In the genomic region with DNA sequence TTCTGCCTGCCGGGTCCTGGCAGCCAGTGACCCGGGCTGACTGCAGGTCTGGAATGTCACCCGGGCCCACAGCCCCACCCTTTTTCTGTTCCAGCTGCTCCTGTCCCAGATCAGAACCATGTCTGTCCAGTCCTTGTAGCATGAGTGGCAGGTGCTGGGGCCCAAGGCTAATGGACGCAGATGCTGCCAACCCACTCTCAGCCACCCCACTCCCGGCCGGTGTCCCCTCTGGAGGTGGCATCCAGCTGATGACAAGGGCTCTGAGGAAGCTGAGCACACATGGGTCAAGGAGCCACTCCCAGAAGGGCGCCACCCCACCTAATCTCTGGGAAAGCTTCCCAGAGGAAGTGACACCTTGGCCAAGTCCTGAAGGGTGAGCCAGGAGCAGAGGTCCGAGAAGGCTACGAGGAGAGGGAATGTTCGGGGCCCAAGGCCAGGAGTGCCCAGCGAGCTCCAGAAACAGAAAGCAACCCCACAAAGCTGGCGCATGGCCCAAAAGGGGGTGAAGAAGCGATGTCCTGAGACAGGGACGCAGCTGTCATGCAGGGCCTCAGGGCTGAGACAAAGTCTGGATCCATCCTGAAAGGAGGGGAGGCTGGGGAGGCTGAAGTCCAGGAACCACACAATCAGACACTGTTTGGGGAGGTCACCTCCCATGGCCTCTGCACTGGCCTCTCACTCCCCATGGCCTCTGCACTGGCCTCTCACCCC, we compare ENCODE assay signal across 1 cellular context.
TF ChIP-seq lines count a peak whose summit lies in the region.

No MANE protein-coding gene starts in this region.

TF ChIP-seq in HepG2, 621 proteins besides CTCF, POLR2A, EP300 and RAD21 (continued from another document and continues in another):
- TF ChIP-seq, protein P1, sequence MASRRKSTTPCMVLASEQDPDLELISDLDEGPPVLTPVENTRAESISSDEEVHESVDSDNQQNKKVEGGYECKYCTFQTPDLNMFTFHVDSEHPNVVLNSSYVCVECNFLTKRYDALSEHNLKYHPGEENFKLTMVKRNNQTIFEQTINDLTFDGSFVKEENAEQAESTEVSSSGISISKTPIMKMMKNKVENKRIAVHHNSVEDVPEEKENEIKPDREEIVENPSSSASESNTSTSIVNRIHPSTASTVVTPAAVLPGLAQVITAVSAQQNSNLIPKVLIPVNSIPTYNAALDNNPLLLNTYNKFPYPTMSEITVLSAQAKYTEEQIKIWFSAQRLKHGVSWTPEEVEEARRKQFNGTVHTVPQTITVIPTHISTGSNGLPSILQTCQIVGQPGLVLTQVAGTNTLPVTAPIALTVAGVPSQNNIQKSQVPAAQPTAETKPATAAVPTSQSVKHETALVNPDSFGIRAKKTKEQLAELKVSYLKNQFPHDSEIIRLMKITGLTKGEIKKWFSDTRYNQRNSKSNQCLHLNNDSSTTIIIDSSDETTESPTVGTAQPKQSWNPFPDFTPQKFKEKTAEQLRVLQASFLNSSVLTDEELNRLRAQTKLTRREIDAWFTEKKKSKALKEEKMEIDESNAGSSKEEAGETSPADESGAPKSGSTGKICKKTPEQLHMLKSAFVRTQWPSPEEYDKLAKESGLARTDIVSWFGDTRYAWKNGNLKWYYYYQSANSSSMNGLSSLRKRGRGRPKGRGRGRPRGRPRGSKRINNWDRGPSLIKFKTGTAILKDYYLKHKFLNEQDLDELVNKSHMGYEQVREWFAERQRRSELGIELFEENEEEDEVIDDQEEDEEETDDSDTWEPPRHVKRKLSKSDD (CRISPR knock-in tag; IDR thresholded peaks at IDR 0.05; ENCODE audit: low read depth): no peak
- TF ChIP-seq PRMT3 (CRISPR knock-in tag; IDR thresholded peaks at IDR 0.05; ENCODE audit: borderline replicate concordance, low read depth): no peak
- no peak for TF ChIP-seq TBL1XR1 (IDR thresholded peaks at IDR 0.05; ENCODE audit: borderline replicate concordance, low read length, partially characterized antibody)
- TF ChIP-seq ARNTL (CRISPR knock-in tag; IDR thresholded peaks at IDR 0.05): no peak
- TF ChIP-seq SMARCC2 (IDR thresholded peaks at IDR 0.05): no peak
- TF ChIP-seq ZNF160 (CRISPR knock-in tag; IDR thresholded peaks at IDR 0.05): no peak
- TF ChIP-seq, protein P2, sequence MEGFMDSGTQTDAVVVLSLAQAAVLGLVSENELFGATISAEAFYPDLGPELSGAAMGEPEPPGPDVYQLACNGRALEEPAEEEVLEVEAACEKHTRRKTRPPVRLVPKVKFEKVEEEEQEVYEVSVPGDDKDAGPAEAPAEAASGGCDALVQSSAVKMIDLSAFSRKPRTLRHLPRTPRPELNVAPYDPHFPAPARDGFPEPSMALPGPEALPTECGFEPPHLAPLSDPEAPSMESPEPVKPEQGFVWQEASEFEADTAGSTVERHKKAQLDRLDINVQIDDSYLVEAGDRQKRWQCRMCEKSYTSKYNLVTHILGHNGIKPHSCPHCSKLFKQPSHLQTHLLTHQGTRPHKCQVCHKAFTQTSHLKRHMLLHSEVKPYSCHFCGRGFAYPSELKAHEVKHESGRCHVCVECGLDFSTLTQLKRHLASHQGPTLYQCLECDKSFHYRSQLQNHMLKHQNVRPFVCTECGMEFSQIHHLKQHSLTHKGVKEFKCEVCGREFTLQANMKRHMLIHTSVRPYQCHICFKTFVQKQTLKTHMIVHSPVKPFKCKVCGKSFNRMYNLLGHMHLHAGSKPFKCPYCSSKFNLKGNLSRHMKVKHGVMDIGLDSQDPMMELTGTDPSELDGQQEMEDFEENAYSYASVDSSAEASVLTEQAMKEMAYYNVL (CRISPR knock-in tag; IDR thresholded peaks at IDR 0.05; ENCODE audit: borderline replicate concordance): 0 out of 2 replicates have a peak, but pooled peaks have one; percentile 50
- TF ChIP-seq KAT2B (IDR thresholded peaks at IDR 0.05; ENCODE audit: borderline replicate concordance, low read depth, low read length): no peak
- no peak for TF ChIP-seq ZKSCAN1 (IDR thresholded peaks at IDR 0.05; ENCODE audit: low read length)
- no peak for TF ChIP-seq MTF2 (CRISPR knock-in tag; IDR thresholded peaks at IDR 0.05; ENCODE audit: borderline replicate concordance)
- TF ChIP-seq MBNL3 (CRISPR knock-in tag; conservative IDR thresholded peaks at IDR 0.05): no peak
- TF ChIP-seq, protein P3, sequence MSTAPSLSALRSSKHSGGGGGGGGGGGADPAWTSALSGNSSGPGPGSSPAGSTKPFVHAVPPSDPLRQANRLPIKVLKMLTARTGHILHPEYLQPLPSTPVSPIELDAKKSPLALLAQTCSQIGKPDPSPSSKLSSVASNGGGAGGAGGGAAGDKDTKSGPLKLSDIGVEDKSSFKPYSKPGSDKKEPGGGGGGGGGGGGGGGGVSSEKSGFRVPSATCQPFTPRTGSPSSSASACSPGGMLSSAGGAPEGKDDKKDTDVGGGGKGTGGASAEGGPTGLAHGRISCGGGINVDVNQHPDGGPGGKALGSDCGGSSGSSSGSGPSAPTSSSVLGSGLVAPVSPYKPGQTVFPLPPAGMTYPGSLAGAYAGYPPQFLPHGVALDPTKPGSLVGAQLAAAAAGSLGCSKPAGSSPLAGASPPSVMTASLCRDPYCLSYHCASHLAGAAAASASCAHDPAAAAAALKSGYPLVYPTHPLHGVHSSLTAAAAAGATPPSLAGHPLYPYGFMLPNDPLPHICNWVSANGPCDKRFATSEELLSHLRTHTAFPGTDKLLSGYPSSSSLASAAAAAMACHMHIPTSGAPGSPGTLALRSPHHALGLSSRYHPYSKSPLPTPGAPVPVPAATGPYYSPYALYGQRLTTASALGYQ (CRISPR knock-in tag; IDR thresholded peaks at IDR 0.05): no peak
- no peak for TF ChIP-seq KLF9 (CRISPR knock-in tag; IDR thresholded peaks at IDR 0.05; ENCODE audit: low read depth)
- TF ChIP-seq HMG20A (CRISPR knock-in tag; IDR thresholded peaks at IDR 0.05; ENCODE audit: borderline replicate concordance): no peak
- TF ChIP-seq JUNB (CRISPR knock-in tag; IDR thresholded peaks at IDR 0.05; ENCODE audit: borderline replicate concordance): no peak
- TF ChIP-seq, protein P4, sequence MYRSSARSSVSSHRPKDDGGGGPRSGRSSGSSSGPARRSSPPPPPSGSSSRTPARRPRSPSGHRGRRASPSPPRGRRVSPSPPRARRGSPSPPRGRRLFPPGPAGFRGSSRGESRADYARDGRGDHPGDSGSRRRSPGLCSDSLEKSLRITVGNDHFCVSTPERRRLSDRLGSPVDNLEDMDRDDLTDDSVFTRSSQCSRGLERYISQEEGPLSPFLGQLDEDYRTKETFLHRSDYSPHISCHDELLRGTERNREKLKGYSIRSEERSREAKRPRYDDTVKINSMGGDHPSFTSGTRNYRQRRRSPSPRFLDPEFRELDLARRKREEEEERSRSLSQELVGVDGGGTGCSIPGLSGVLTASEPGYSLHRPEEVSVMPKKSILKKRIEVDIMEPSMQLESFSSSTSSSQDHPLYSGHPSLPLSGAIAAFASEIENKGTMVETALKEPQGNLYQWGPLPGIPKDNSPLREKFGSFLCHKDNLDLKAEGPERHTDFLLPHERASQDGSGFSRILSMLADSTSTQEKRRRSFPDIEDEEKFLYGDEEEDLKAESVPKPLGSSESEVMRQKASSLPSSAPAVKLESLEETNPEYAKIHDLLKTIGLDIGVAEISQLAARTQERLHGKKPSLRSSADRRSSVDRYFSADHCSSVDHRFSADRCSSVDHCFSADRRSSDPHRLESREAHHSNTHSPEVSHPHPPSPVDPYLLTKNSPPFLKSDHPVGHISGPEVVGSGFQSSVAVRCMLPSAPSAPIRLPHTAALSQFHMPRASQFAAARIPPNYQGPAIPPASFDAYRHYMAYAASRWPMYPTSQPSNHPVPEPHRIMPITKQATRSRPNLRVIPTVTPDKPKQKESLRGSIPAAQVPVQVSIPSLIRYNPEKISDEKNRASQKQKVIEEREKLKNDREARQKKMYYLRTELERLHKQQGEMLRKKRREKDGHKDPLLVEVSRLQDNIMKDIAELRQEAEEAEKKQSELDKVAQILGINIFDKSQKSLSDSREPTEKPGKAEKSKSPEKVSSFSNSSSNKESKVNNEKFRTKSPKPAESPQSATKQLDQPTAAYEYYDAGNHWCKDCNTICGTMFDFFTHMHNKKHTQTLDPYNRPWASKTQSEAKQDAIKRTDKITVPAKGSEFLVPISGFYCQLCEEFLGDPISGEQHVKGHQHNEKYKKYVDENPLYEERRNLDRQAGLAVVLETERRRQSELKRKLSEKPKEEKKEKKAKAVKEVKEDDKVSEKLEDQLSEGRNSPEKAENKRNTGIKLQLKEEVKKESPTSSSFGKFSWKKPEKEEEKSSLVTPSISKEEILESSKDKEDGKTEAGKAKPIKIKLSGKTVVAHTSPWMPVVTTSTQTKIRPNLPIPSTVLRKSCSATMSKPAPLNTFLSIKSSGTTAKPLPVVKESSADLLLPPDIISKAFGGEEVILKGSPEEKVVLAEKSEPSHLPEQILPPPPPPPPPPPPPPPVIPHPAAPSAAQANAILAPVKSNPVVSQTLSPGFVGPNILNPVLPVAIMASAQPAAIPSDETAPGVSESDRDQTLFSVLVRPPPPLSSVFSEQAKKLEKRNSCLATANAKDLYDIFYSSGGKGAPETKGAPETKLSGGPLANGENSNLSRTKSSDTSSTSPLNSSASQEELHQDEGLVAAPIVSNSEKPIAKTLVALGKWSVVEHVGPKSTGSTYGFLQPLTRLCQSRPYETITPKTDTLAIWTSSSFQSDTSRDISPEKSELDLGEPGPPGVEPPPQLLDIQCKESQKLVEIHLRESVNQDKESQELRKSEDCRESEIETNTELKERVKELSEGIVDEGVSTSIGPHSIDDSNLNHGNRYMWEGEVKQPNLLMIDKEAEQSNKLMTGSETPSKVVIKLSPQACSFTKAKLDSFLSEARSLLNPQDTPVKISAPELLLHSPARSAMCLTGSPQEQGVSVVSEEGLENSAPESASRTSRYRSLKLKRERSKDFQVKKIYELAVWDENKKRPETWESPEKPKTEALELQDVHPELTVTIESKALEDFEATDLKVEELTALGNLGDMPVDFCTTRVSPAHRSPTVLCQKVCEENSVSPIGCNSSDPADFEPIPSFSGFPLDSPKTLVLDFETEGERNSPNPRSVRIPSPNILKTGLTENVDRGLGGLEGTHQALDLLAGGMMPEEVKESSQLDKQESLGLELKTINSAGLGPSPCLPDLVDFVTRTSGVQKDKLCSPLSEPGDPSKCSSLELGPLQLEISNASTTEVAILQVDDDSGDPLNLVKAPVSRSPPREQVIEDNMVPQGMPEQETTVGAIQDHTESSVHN (CRISPR knock-in tag; IDR thresholded peaks at IDR 0.05): no peak
- TF ChIP-seq ZNF678 (CRISPR knock-in tag; IDR thresholded peaks at IDR 0.05): no peak
- no peak for TF ChIP-seq MBD4 (IDR thresholded peaks at IDR 0.05; ENCODE audit: borderline replicate concordance, low read length)
- TF ChIP-seq, protein P5, sequence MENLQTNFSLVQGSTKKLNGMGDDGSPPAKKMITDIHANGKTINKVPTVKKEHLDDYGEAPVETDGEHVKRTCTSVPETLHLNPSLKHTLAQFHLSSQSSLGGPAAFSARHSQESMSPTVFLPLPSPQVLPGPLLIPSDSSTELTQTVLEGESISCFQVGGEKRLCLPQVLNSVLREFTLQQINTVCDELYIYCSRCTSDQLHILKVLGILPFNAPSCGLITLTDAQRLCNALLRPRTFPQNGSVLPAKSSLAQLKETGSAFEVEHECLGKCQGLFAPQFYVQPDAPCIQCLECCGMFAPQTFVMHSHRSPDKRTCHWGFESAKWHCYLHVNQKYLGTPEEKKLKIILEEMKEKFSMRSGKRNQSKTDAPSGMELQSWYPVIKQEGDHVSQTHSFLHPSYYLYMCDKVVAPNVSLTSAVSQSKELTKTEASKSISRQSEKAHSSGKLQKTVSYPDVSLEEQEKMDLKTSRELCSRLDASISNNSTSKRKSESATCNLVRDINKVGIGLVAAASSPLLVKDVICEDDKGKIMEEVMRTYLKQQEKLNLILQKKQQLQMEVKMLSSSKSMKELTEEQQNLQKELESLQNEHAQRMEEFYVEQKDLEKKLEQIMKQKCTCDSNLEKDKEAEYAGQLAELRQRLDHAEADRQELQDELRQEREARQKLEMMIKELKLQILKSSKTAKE (CRISPR knock-in tag; IDR thresholded peaks at IDR 0.05; ENCODE audit: borderline replicate concordance): no peak
- TF ChIP-seq, protein P6, sequence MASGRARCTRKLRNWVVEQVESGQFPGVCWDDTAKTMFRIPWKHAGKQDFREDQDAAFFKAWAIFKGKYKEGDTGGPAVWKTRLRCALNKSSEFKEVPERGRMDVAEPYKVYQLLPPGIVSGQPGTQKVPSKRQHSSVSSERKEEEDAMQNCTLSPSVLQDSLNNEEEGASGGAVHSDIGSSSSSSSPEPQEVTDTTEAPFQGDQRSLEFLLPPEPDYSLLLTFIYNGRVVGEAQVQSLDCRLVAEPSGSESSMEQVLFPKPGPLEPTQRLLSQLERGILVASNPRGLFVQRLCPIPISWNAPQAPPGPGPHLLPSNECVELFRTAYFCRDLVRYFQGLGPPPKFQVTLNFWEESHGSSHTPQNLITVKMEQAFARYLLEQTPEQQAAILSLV (CRISPR knock-in tag; IDR thresholded peaks at IDR 0.05; ENCODE audit: borderline replicate concordance): 0 out of 2 replicates have a peak, but pooled peaks have one; percentile 36
- no peak for TF ChIP-seq SRSF4 (IDR thresholded peaks at IDR 0.05; ENCODE audit: low read depth, low read length, poor library complexity, severe bottlenecking)
- TF ChIP-seq MIER3 (CRISPR knock-in tag; IDR thresholded peaks at IDR 0.05; ENCODE audit: borderline replicate concordance): no peak
- TF ChIP-seq ELF4 (CRISPR knock-in tag; IDR thresholded peaks at IDR 0.05; ENCODE audit: borderline replicate concordance): no peak
- no peak for TF ChIP-seq ZNF484 (CRISPR knock-in tag; IDR thresholded peaks at IDR 0.05; ENCODE audit: borderline replicate concordance, low read depth)
- TF ChIP-seq MATR3 (CRISPR knock-in tag; IDR thresholded peaks at IDR 0.05): no peak
- TF ChIP-seq XBP1 (CRISPR knock-in tag; IDR thresholded peaks at IDR 0.05): no peak
- no peak for TF ChIP-seq FOXC1 (CRISPR knock-in tag; IDR thresholded peaks at IDR 0.05; ENCODE audit: borderline replicate concordance)
- no peak for TF ChIP-seq ZNF737 (CRISPR knock-in tag; IDR thresholded peaks at IDR 0.05; ENCODE audit: borderline replicate concordance)
- TF ChIP-seq ASH2L (IDR thresholded peaks at IDR 0.05; ENCODE audit: insufficient read length, low read depth, low read length): peak; percentile 17
- TF ChIP-seq, protein P7, sequence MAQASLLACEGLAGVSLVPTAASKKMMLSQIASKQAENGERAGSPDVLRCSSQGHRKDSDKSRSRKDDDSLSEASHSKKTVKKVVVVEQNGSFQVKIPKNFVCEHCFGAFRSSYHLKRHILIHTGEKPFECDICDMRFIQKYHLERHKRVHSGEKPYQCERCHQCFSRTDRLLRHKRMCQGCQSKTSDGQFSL (CRISPR knock-in tag; IDR thresholded peaks at IDR 0.05): peak; percentile 98
- TF ChIP-seq NR3C1 (CRISPR knock-in tag; IDR thresholded peaks at IDR 0.05): no peak
- no peak for TF ChIP-seq HNRNPUL1 (IDR thresholded peaks at IDR 0.05; ENCODE audit: low read depth, low read length)
- TF ChIP-seq, protein P8, sequence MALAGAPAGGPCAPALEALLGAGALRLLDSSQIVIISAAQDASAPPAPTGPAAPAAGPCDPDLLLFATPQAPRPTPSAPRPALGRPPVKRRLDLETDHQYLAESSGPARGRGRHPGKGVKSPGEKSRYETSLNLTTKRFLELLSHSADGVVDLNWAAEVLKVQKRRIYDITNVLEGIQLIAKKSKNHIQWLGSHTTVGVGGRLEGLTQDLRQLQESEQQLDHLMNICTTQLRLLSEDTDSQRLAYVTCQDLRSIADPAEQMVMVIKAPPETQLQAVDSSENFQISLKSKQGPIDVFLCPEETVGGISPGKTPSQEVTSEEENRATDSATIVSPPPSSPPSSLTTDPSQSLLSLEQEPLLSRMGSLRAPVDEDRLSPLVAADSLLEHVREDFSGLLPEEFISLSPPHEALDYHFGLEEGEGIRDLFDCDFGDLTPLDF (CRISPR knock-in tag; IDR thresholded peaks at IDR 0.05): no peak
- TF ChIP-seq SIX4 (CRISPR knock-in tag; IDR thresholded peaks at IDR 0.05): no peak
- TF ChIP-seq ZNF326 (CRISPR knock-in tag; IDR thresholded peaks at IDR 0.05; ENCODE audit: borderline replicate concordance): no peak
